8 cellular contexts compared by ENCODE assay signal in the genomic region with DNA sequence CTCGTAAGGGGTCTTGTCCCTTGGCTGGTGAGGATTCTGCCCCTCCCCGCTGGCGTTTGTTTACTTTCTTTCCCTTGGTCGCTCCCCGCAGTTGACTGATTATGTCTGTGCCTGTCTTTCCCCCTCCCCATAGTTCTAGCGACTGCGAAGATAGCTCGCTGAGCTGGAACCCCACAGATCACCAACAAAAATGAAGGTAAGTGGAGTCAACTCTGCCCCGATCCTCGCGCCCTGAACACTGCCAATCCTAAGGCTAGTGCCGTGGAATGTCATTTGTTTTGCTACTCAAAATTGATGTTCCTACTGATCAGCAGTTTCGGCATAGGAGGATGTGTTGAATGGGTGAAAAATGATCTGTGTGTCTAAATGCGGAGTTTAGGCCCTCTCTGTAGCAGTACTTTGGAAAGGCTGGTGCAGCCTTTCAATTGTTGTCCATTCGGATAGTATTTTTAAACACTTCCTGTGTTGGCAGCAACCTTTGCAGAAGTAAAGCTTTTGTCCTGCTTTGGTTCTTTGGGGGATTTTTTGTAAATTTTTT. TPM values are rescaled to one million over a fixed set of nuclear protein-coding genes. Genes with fewer than 3 reads are reported as not detected.
DNase-seq lines count a peak whose midpoint lies in the region; ATAC-seq and TF ChIP-seq lines count a peak whose summit lies in the region.

No MANE protein-coding gene starts in this region.

- peaks cover 27% of the 10 kb centered on the region for H4K20me1 ChIP-seq in DND-41 (ENCODE audit: insufficient read depth, low read length)

- H3K36me3 ChIP-seq in DND-41 (ENCODE audit: insufficient read depth, low read length), result peaks cover 35% of the 10 kb centered on the region
- peaks cover 0 to 21% of the 10 kb centered on the region in 2 donors for H3K36me3 ChIP-seq in adrenal gland (replicated peaks in 1 of 2)
- H3K36me3 ChIP-seq in spleen, result peaks cover 2 to 45% (median 25%) of the 10 kb centered on the region in 6 donors

- H3K4me1 ChIP-seq in DND-41 (ENCODE audit: insufficient read depth, low read length) (peaks cover 35% of the 10 kb centered on the region), adrenal gland (replicated peaks in 1 of 2) (peaks cover 6 to 34% of the 10 kb centered on the region in 2 donors), spleen (peaks cover 24 to 78% (median 51%) of the 10 kb centered on the region in 6 donors)

- intact Hi-C loops in adrenal gland (cut with DNase I), result no loop called here
- intact Hi-C loops in spleen (cut with DNase I; ENCODE audit: low total_unique reads), result no loop called here

- peak overlapping the region; percentile 55 for H3K27ac ChIP-seq in DND-41 (ENCODE audit: low read length)
- peak overlapping the region; percentile 54 to 97 (median 94) for H3K27ac ChIP-seq in adrenal gland
- H3K27ac ChIP-seq in spleen, result peak overlapping the region; percentile 90 to 99 (median 98)

- H3K4me3 ChIP-seq in DND-41 (ENCODE audit: low read depth in 1 of 2, low read length in 2 of 2) (peak overlapping the region; percentile 80 to 90; a peak in 3 of 4 replicates), adrenal gland (peak overlapping the region; percentile 70 to 96 (median 79)), spleen (peak overlapping the region; percentile 75 to 99 (median 98))

- H3K9me3 ChIP-seq in DND-41 (ENCODE audit: insufficient read depth, low read length, severe bottlenecking) (no peaks in the 10 kb centered on the region), adrenal gland (replicated peaks in 1 of 3) (peaks cover 0 to 5% (median 0%) of the 10 kb centered on the region in 3 donors), spleen (no peaks in the 10 kb centered on the region)

- peak overlapping the region; percentile 71 for H3K9ac ChIP-seq in DND-41 (ENCODE audit: low read depth, low read length)

- peak overlapping the region; percentile 77 for H2AFZ ChIP-seq in DND-41 (ENCODE audit: low read depth, low read length)

- TF ChIP-seq CTCF in DND-41 (IDR thresholded peaks at IDR 0.05; ENCODE audit: borderline replicate concordance, extremely low read depth, low read length, poor library complexity, severe bottlenecking) (no peak), adrenal gland (IDR thresholded peaks at IDR 0.05) (no peak), spleen (IDR thresholded peaks at IDR 0.05 in 8 of 11, conservative IDR thresholded peaks at IDR 0.05 in 3 of 11) (no peak)

- DNase-seq in DND-41, result peak; percentile 28
- DNase-seq in KBM-7, result peak; percentile 48
- peak in 2 of 7 donors; percentile 14 to 20 for DNase-seq in adrenal gland
- DNase-seq in iPS-NIHi11 (ENCODE audit: low spot score), result peak; percentile 15
- no peak for DNase-seq in spleen

- TF ChIP-seq POLR2A in adrenal gland (IDR thresholded peaks at IDR 0.05) (peak in 1 of 2 donors; percentile 47), spleen (IDR thresholded peaks at IDR 0.05) (no peak), GM18505 (IDR thresholded peaks at IDR 0.05; ENCODE audit: borderline replicate concordance, extremely low read depth, insufficient read depth, insufficient read length) (no peak)

- peaks cover 84% of the 10 kb centered on the region for H3K79me2 ChIP-seq in DND-41 (ENCODE audit: insufficient read depth, low read length)

- in situ Hi-C loops in KBM-7 (cut with MboI; ENCODE audit: low pct_unique_long_range_greater_than_20kb, low sequenced_read_pairs), result no loop called here

- no peaks in the 10 kb centered on the region for H3K27me3 ChIP-seq in DND-41 (ENCODE audit: insufficient read depth, low read length, poor library complexity)
- no peaks in the 10 kb centered on the region for H3K27me3 ChIP-seq in adrenal gland
- H3K27me3 ChIP-seq in spleen (replicated peaks in 1 of 7), result no peaks in the 10 kb centered on the region

- H3K4me2 ChIP-seq in DND-41 (ENCODE audit: insufficient read depth, low read length), result peak overlapping the region; percentile 86

- WGBS in adrenal gland, 4 donors, result 0 to 1% (median 1%) methylated on average over 7 to 15 of the region's 15 CpGs
- WGBS in spleen, 5 donors, result 0 to 1% (median 1%) methylated on average over 15 of the region's 15 CpGs

- no peak for ATAC-seq in DND-41 (ENCODE audit: insufficient read depth, low read depth)
- no peak for ATAC-seq in GM18505 (IDR thresholded peaks at IDR 0.05; ENCODE audit: unreplicated experiment)
- no peak for ATAC-seq in GM21786 (IDR thresholded peaks at IDR 0.05; ENCODE audit: unreplicated experiment)
- no peak for ATAC-seq in HG03097 (IDR thresholded peaks at IDR 0.05; ENCODE audit: low FRiP score, unreplicated experiment)

RNA-seq across cellular contexts. Expression of a gene that starts 1.4 kb away (rescaled TPM):
- total RNA-seq in adrenal gland (10 to 100 TPM in 7 of 8 donors, 1 to 10 TPM in 1; 6.2 to 38.0 (median 18.3) TPM), spleen (10 to 100 TPM; 34.5 to 55.0 (median 51.6) TPM)
- polyA plus RNA-seq in adrenal gland (10 to 100 TPM in 2 of 3 donors, 1 to 10 TPM in 1; 4.4 to 17.5 (median 16.3) TPM), spleen (1 to 10 TPM; 7.3 to 9.4 (median 8.3) TPM)

RNA-seq across cellular contexts. Expression of a gene that starts 55.1 kb away (rescaled TPM):
- total RNA-seq in adrenal gland (100 to 1,000 TPM in 7 of 8 donors, 10 to 100 TPM in 1; 80.9 to 270 (median 143) TPM), spleen (100 to 1,000 TPM in 5 of 7 donors, 10 to 100 TPM in 2; 91.7 to 156 (median 122) TPM)
- polyA plus RNA-seq in adrenal gland (100 to 1,000 TPM; 164 to 260 (median 173) TPM), spleen (100 to 1,000 TPM; 108 to 162 (median 119) TPM)
